ENCODE assay signal across 9 cellular contexts in genomic region chr16:54287758-54288591, GRCh38. TPM values are rescaled to one million over a fixed set of nuclear protein-coding genes. Genes with fewer than 3 reads are reported as not detected.
DNase-seq lines count a peak whose midpoint lies in the region; TF ChIP-seq lines count a peak whose summit lies in the region.
"Had no signal": no experiment of that assay in that cellular context is flagged by ENCODE, and none has a peak within 500 bp of the region (broad histone marks: within the 10 kb centered on the region; RNA-seq: fewer than 3 reads in every experiment).

No MANE protein-coding gene starts in this region.

- H3K9me3 Mint-ChIP-seq in activated CD4-positive, alpha-beta T cell treated with anti-CD3 and anti-CD28 coated beads, Interleukin-2, amount 10 ng/mL, durations not matched to agents 7 days and 5 days = no peaks in the 10 kb centered on the region

- CTCF ChIA-PET in BJ (lab: Yijun Ruan, JAX) = interaction anchor here (0.6 kb wide), 2 partner anchors 169 to 622 kb away, joined by 3 read pairs; no protein-coding TSS in a partner anchor
- CTCF ChIA-PET in activated CD4-positive, alpha-beta T cell treated with anti-CD3 and anti-CD28 coated beads, Interleukin-2, amount 10 ng/mL, durations not matched to agents 7 days and 5 days (lab: Charles Lee) = no interaction called here

- DNase-seq in BJ (ENCODE audit: low read depth) (no peak), NB4 (ENCODE audit: low read depth) (no peak), fibroblast of mammary gland (ENCODE audit: low read depth) (peak; percentile 18), neuronal stem cell (ENCODE audit: low spot score) (peak; percentile 24), posterior vena cava (ENCODE audit: low spot score) (no peak), kidney tubule cell (ENCODE audit: low spot score) (no peak), foreskin melanocyte (no peak)
- no peak for DNase-seq in activated CD4-positive, alpha-beta T cell treated with anti-CD3 and anti-CD28 coated beads, Interleukin-2, amount 10 ng/mL, durations not matched to agents 7 days and 5 days
- DNase-seq: immature natural killer cell had no signal

- no peak overlapping the region for H3K4me3 Mint-ChIP-seq in activated CD4-positive, alpha-beta T cell treated with anti-CD3 and anti-CD28 coated beads, Interleukin-2, amount 10 ng/mL, durations not matched to agents 7 days and 5 days

- H2BK15ac ChIP-seq in neuronal stem cell (ENCODE audit: low read length) = peak overlapping the region; percentile 63

- H2BK5ac ChIP-seq in neuronal stem cell (ENCODE audit: low read length) = no peak overlapping the region

- H3K79me1 ChIP-seq in neuronal stem cell (ENCODE audit: low read depth, low read length) = peaks cover 2% of the 10 kb centered on the region

- peaks cover 3 to 19% of the 10 kb centered on the region in 2 donors for H3K9me3 ChIP-seq in neuronal stem cell (replicated peaks in 1 of 2; ENCODE audit: control insufficient read depth in 2 of 2, insufficient read depth in 1 of 2, low read depth in 1 of 2, low read length in 2 of 2)

- H3K4me1 ChIP-seq in neuronal stem cell (ENCODE audit: control insufficient read depth in 2 of 2, insufficient read depth in 1 of 2, low read depth in 1 of 2, low read length in 2 of 2) = peaks cover 8 to 28% of the 10 kb centered on the region in 2 donors

- no peak overlapping the region for H3K27ac Mint-ChIP-seq in activated CD4-positive, alpha-beta T cell treated with anti-CD3 and anti-CD28 coated beads, Interleukin-2, amount 10 ng/mL, durations not matched to agents 7 days and 5 days
- H3K27ac Mint-ChIP-seq: immature natural killer cell had no signal

- H3K4me3 ChIP-seq in BJ (ENCODE audit: low read depth, low read length) (peak overlapping the region; percentile 87), NB4 (ENCODE audit: low read depth, low read length) (peak overlapping the region; percentile 64), fibroblast of mammary gland (ENCODE audit: control insufficient read depth, low read depth, low read length) (peak overlapping the region; percentile 58), neuronal stem cell (ENCODE audit: low read length in 2 of 2) (peak overlapping the region; percentile 79 to 93)

- H4K8ac ChIP-seq in neuronal stem cell (ENCODE audit: low read depth, low read length) = no peak overlapping the region

- H3K9ac ChIP-seq in neuronal stem cell (ENCODE audit: low read depth, low read length, poor library complexity) = peak overlapping the region; percentile 7

- peak overlapping the region; percentile 95 for H3K18ac ChIP-seq in neuronal stem cell (ENCODE audit: low read length)

- H3K27me3 Mint-ChIP-seq in activated CD4-positive, alpha-beta T cell treated with anti-CD3 and anti-CD28 coated beads, Interleukin-2, amount 10 ng/mL, durations not matched to agents 7 days and 5 days = peaks cover 76% of the 10 kb centered on the region

- intact Hi-C loops in posterior vena cava (cut with DNase I) = no loop called here

- no peak overlapping the region for H2BK120ac ChIP-seq in neuronal stem cell (ENCODE audit: low read depth, low read length)

- H3K23ac ChIP-seq in neuronal stem cell (ENCODE audit: low read depth, low read length, poor library complexity) = peak overlapping the region; percentile 16

- H3K27me3 ChIP-seq in BJ (ENCODE audit: control insufficient read depth, insufficient read depth, low read length) (no peaks in the 10 kb centered on the region), neuronal stem cell (ENCODE audit: control insufficient read depth in 3 of 3, insufficient read depth in 3 of 3, low read depth in 1 of 3, low read length in 3 of 3) (peaks cover 0 to 75% (median 45%) of the 10 kb centered on the region in 3 experiments)

- H3K36me3 Mint-ChIP-seq in activated CD4-positive, alpha-beta T cell treated with anti-CD3 and anti-CD28 coated beads, Interleukin-2, amount 10 ng/mL, durations not matched to agents 7 days and 5 days (ENCODE audit: low read depth) = peaks cover 11% of the 10 kb centered on the region

- H2AK5ac ChIP-seq in neuronal stem cell (ENCODE audit: low read depth, low read length) = peak overlapping the region; percentile 75

- peaks cover 23% of the 10 kb centered on the region for H3K4me1 Mint-ChIP-seq in activated CD4-positive, alpha-beta T cell treated with anti-CD3 and anti-CD28 coated beads, Interleukin-2, amount 10 ng/mL, durations not matched to agents 7 days and 5 days

- POLR2A ChIA-PET in BJ (lab: Charles Lee) = no interaction called here
- POLR2A ChIA-PET in activated CD4-positive, alpha-beta T cell treated with anti-CD3 and anti-CD28 coated beads, Interleukin-2, amount 10 ng/mL, durations not matched to agents 7 days and 5 days (lab: Charles Lee) = no interaction called here

- H3K14ac ChIP-seq in neuronal stem cell (ENCODE audit: low read length) = no peak overlapping the region

- H3K4ac ChIP-seq in neuronal stem cell (ENCODE audit: low read length) = no peak overlapping the region

- H2BK12ac ChIP-seq in neuronal stem cell (ENCODE audit: low read length) = no peak overlapping the region

- peak overlapping the region; percentile 100 for H3K4me2 ChIP-seq in neuronal stem cell (ENCODE audit: insufficient read depth, low read length, poor library complexity, severe bottlenecking)

- H3K27ac ChIP-seq in neuronal stem cell (replicated peaks; ENCODE audit: low read length) = no peak overlapping the region

- H3K36me3 ChIP-seq in BJ (ENCODE audit: control insufficient read depth, insufficient read depth, low read length) (no peaks in the 10 kb centered on the region; the same call in 1 of the 2 replicates), neuronal stem cell (replicated peaks in 1 of 2; ENCODE audit: control insufficient read depth in 2 of 2, insufficient read depth in 2 of 2, low read length in 2 of 2) (peaks cover 0 to 13% of the 10 kb centered on the region in 2 donors)

- TF ChIP-seq CTCF in BJ (IDR thresholded peaks at IDR 0.05; ENCODE audit: insufficient read depth, low read depth, low read length) (no peak), NB4 (IDR thresholded peaks at IDR 0.05; ENCODE audit: low read depth, low read length) (no peak), fibroblast of mammary gland (conservative IDR thresholded peaks at IDR 0.05; ENCODE audit: control insufficient read depth, insufficient read depth, low read depth, low read length) (no peak)

- H2AFZ ChIP-seq in neuronal stem cell (ENCODE audit: low read length) = peak overlapping the region; percentile 99

- no peak overlapping the region for H4K91ac ChIP-seq in neuronal stem cell (ENCODE audit: low read depth, low read length, poor library complexity)

- TF ChIP-seq POLR2A in NB4 (IDR thresholded peaks at IDR 0.05; ENCODE audit: extremely low read depth, insufficient read length) = no peak

- no CpG with 5 or more reads among the region's 48 CpGs for WGBS in neuronal stem cell (ENCODE audit: extremely low coverage in 2 of 2, insufficient read length in 2 of 2, insufficient replicate concordance in 1 of 2), 2 donors

RNA-seq across cellular contexts. Expression of gene IRX3, which starts 1.4 kb away (rescaled TPM):
- polyA plus RNA-seq in BJ (2011; rRNA removed) = 2.2 and 2.3 TPM in 2 replicates
- polyA minus RNA-seq in BJ (2011; rRNA and poly(A)+ RNA removed) = 1.1 and 1.4 TPM in 2 replicates
- 8.1 TPM for polyA plus RNA-seq in neuronal stem cell (2013, experiment 1 of 2)
- 8.2 TPM for polyA plus RNA-seq in neuronal stem cell (2013, experiment 2 of 2)
- 1 to 10 TPM; 2.7 to 4.4 TPM for total RNA-seq in posterior vena cava
- not detected for total RNA-seq in activated CD4-positive, alpha-beta T cell treated with anti-CD3 and anti-CD28 coated beads, Interleukin-2, amount 10 ng/mL, durations not matched to agents 7 days and 5 days
- polyA plus RNA-seq: immature natural killer cell had no signal

Comparison
In these comparisons a context has a peak if more than half of its experiments do, and no peak if none do; other contexts are left out.
1. DNase-seq: peak in fibroblast of mammary gland (single experiment) and neuronal stem cell (single experiment); none in BJ (single experiment), NB4 (single experiment), posterior vena cava (single experiment), kidney tubule cell (single experiment), foreskin melanocyte (single experiment) and activated CD4-positive, alpha-beta T cell treated with anti-CD3 and anti-CD28 coated beads, Interleukin-2, amount 10 ng/mL, durations not matched to agents 7 days and 5 days (single experiment).
2. Peak in every context shown above with its lines, with median percentiles within 50 percentile points of each other: H3K4me3 ChIP-seq.